Comparison of ENCODE assay signal across 1 cellular context in the genomic region with DNA sequence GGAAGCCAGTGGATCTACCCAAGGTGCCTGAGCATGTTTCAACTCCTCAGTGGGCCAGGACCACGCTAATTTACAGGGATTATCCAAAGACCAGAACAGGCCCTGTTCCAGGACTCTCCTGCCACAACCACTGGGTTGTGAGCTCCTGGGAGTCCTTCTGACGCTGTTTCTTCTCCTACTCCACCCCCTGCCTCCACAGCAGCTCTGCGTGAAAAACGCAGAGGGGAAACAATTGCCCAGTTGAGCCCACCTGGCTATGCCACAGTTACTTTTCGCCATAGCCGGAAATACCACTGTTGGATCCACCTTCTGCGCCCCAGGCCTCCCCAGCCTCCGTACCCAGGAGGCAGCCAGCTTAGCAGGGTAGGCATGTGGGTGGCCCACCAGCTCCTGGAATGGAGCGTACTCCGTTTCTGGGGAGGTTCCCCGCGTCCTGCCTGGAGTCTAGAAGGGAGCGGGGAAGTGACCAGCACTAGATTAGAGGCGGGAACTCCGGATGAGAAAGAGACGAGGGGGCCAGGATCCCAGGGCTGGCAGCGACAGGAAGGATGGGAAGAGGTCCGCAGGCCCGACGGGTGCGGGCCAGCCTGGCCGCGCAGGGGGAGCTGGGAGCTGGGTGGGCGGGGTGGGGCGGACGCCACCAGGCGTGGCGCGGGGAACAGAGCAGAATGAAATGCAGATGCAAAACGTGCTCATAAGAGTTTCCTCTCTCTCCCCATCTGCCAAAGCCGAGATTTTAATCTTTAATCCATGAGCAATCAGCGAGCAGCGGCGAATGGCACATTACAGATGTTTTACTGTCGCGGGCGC.
A peak's percentile ranks its signal among the peaks of the same experiment; 100 is the strongest.
TF ChIP-seq lines count a peak whose summit lies in the region.

No MANE protein-coding gene starts in this region.

TF ChIP-seq in GM23338, 12 proteins besides CTCF, POLR2A, EP300 and RAD21:
- TF ChIP-seq ZNF331 (CRISPR knock-in tag; IDR thresholded peaks at IDR 0.05; ENCODE audit: low read depth) = no peak
- TF ChIP-seq JUNB (IDR thresholded peaks at IDR 0.05; ENCODE audit: unreplicated experiment) = no peak
- TF ChIP-seq EZH2 (IDR thresholded peaks at IDR 0.05; ENCODE audit: low read depth, unreplicated experiment) = peak; percentile 89
- TF ChIP-seq ZNF114 (CRISPR knock-in tag; IDR thresholded peaks at IDR 0.05) = no peak
- TF ChIP-seq, protein P1, sequence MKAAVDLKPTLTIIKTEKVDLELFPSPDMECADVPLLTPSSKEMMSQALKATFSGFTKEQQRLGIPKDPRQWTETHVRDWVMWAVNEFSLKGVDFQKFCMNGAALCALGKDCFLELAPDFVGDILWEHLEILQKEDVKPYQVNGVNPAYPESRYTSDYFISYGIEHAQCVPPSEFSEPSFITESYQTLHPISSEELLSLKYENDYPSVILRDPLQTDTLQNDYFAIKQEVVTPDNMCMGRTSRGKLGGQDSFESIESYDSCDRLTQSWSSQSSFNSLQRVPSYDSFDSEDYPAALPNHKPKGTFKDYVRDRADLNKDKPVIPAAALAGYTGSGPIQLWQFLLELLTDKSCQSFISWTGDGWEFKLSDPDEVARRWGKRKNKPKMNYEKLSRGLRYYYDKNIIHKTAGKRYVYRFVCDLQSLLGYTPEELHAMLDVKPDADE (IDR thresholded peaks at IDR 0.05) = no peak
- TF ChIP-seq EZH2phosphoT487 (IDR thresholded peaks at IDR 0.05; ENCODE audit: unreplicated experiment) = peak; percentile 82
- TF ChIP-seq POLR2AphosphoS5 (IDR thresholded peaks at IDR 0.05; ENCODE audit: low read depth) = peak; percentile 41
- TF ChIP-seq, protein P2, sequence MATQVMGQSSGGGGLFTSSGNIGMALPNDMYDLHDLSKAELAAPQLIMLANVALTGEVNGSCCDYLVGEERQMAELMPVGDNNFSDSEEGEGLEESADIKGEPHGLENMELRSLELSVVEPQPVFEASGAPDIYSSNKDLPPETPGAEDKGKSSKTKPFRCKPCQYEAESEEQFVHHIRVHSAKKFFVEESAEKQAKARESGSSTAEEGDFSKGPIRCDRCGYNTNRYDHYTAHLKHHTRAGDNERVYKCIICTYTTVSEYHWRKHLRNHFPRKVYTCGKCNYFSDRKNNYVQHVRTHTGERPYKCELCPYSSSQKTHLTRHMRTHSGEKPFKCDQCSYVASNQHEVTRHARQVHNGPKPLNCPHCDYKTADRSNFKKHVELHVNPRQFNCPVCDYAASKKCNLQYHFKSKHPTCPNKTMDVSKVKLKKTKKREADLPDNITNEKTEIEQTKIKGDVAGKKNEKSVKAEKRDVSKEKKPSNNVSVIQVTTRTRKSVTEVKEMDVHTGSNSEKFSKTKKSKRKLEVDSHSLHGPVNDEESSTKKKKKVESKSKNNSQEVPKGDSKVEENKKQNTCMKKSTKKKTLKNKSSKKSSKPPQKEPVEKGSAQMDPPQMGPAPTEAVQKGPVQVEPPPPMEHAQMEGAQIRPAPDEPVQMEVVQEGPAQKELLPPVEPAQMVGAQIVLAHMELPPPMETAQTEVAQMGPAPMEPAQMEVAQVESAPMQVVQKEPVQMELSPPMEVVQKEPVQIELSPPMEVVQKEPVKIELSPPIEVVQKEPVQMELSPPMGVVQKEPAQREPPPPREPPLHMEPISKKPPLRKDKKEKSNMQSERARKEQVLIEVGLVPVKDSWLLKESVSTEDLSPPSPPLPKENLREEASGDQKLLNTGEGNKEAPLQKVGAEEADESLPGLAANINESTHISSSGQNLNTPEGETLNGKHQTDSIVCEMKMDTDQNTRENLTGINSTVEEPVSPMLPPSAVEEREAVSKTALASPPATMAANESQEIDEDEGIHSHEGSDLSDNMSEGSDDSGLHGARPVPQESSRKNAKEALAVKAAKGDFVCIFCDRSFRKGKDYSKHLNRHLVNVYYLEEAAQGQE (IDR thresholded peaks at IDR 0.05; ENCODE audit: unreplicated experiment) = no peak
